In genomic region chr19:14571695-14572490, GRCh38 we compare ENCODE assay signal across 8 cellular contexts. TPM values are rescaled to one million over a fixed set of nuclear protein-coding genes. Genes with fewer than 3 reads are reported as not detected.
A peak's percentile ranks its signal among the peaks of the same experiment; 100 is the strongest.
DNase-seq lines count a peak whose midpoint lies in the region; TF ChIP-seq lines count a peak whose summit lies in the region.

Gene NDUFB7, minus strand, starts transcription at chr19:14572066. Its CDS starts 66 bp downstream, at chr19:14572000.

- peaks cover 2% of the 10 kb centered on the region for H3K36me3 Mint-ChIP-seq in neural progenitor cell

- H3K4me2 ChIP-seq in MM.1S (ENCODE audit: low read depth, low read length) (peak within 1 kb of the TSS; percentile 92), neural progenitor cell (peak within 1 kb of the TSS; percentile 100)

- H3K4me3 ChIP-seq in MM.1S (ENCODE audit: low read length) = peak within 1 kb of the TSS; percentile 87
- H3K4me3 ChIP-seq in foreskin fibroblast (ENCODE audit: low read depth in 1 of 2, low read length in 2 of 2) = peak within 1 kb of the TSS; percentile 77 to 85
- peak within 1 kb of the TSS; percentile 100 for H3K4me3 ChIP-seq in neural progenitor cell

- H3K27ac Mint-ChIP-seq in neural progenitor cell = peak within 1 kb of the TSS; percentile 63

- H3K4me1 Mint-ChIP-seq in neural progenitor cell = peaks cover 15% of the 10 kb centered on the region

- H3K4me1 ChIP-seq in MM.1S (ENCODE audit: low read length) (peaks cover 7% of the 10 kb centered on the region; the same call in 1 of the 2 replicates), neural progenitor cell (peaks cover 12% of the 10 kb centered on the region)

- no peaks in the 10 kb centered on the region for H4K20me1 ChIP-seq in MM.1S (ENCODE audit: insufficient read depth, low read length)
- peaks cover 16% of the 10 kb centered on the region for H4K20me1 ChIP-seq in neural progenitor cell (ENCODE audit: low read depth)

- peak within 1 kb of the TSS; percentile 76 for H3K9ac ChIP-seq in MM.1S (ENCODE audit: low read length)
- peak within 1 kb of the TSS; percentile 94 for H3K9ac ChIP-seq in neural progenitor cell

- H3K79me2 ChIP-seq in MM.1S (ENCODE audit: low read length) = peaks cover 29% of the 10 kb centered on the region
- H3K79me2 ChIP-seq in neural progenitor cell (ENCODE audit: low read depth) = peaks cover 34% of the 10 kb centered on the region

- no peaks in the 10 kb centered on the region for H3K9me2 ChIP-seq in MM.1S (replicated peaks; ENCODE audit: insufficient read depth, low read length)

- H3K4me3 Mint-ChIP-seq in neural progenitor cell = peak within 1 kb of the TSS; percentile 95

- peaks cover 4% of the 10 kb centered on the region; the same call in 1 of the 2 replicates for H3K27me3 ChIP-seq in MM.1S (replicated peaks; ENCODE audit: insufficient read depth, low read length)
- no peaks in the 10 kb centered on the region for H3K27me3 ChIP-seq in neural progenitor cell

- H3F3A ChIP-seq in MM.1S (ENCODE audit: insufficient read depth, low read length) = no peaks in the 10 kb centered on the region
- H3F3A ChIP-seq in neural progenitor cell (ENCODE audit: low read depth) = peaks cover 7% of the 10 kb centered on the region

- peaks cover 8% of the 10 kb centered on the region for H3K27me3 Mint-ChIP-seq in neural progenitor cell (ENCODE audit: insufficient read depth, low read depth)

- TF ChIP-seq CTCF in MM.1S (IDR thresholded peaks at IDR 0.05; ENCODE audit: low read length) = peak; percentile 91
- peak; percentile 71 for TF ChIP-seq CTCF in foreskin fibroblast (IDR thresholded peaks at IDR 0.05; ENCODE audit: low read depth, low read length)
- TF ChIP-seq CTCF in neural progenitor cell (IDR thresholded peaks at IDR 0.05) = peak; percentile 83

- H3K9me3 ChIP-seq in MM.1S (replicated peaks; ENCODE audit: insufficient read depth, low read length) (no peaks in the 10 kb centered on the region), neural progenitor cell (ENCODE audit: low read depth) (no peaks in the 10 kb centered on the region)

- H2AFZ ChIP-seq in MM.1S (ENCODE audit: low read length) = peak within 1 kb of the TSS; percentile 79
- H2AFZ ChIP-seq in neural progenitor cell (replicated peaks) = peak within 1 kb of the TSS; percentile 99

- H3K36me3 ChIP-seq in MM.1S (replicated peaks; ENCODE audit: insufficient read depth, low read length) (no peaks in the 10 kb centered on the region), neural progenitor cell (no peaks in the 10 kb centered on the region)

- DNase-seq in GF-D8 (lab: John Stamatoyannopoulos, UW) (peak; percentile 85), HCEC 1CT (peak; percentile 95), MM.1S (peak; percentile 97), SIG-M5 (lab: John Stamatoyannopoulos, UW) (peak; percentile 36), activated gamma-delta T cell treated with Interleukin-2 at 50 U/mL for 16 hours (peak; percentile 88), foreskin fibroblast (peak; percentile 93 to 97), neural progenitor cell (ENCODE audit: low spot score) (peak; percentile 95), stromal cell of bone marrow (ENCODE audit: low read depth) (peak; percentile 88)

- H3K9me3 Mint-ChIP-seq in neural progenitor cell = no peaks in the 10 kb centered on the region

- H3K27ac ChIP-seq in MM.1S (ENCODE audit: low read length) (peak within 1 kb of the TSS; percentile 60; the same call in 1 of the 2 replicates), neural progenitor cell (peak within 1 kb of the TSS; percentile 74)

RNA-seq across cellular contexts. Expression of gene NDUFB7, which starts in this region (rescaled TPM):
- 38.0 and 177 TPM in 2 replicates for total RNA-seq in neural progenitor cell (ENCODE audit: low replicate concordance)

Comparison
In these comparisons a context has a peak if more than half of its experiments do, and no peak if none do; other contexts are left out.
1. Peak in every context shown above with its lines: DNase-seq, H3K4me3 ChIP-seq and H3K27ac ChIP-seq.
2. DNase-seq: peak in every context shown above with its lines; median percentile 97 in MM.1S; 95 in HCEC 1CT; 95 in foreskin fibroblast; 95 in neural progenitor cell; 88 in activated gamma-delta T cell treated with Interleukin-2 at 50 U/mL for 16 hours; 88 in stromal cell of bone marrow; 85 in GF-D8; 36 in SIG-M5.